ENCODE assay signal across 19 cellular contexts in genomic region chr3:141148169-141148568, GRCh38.
DNase-seq lines count a peak whose midpoint lies in the region; TF ChIP-seq lines count a peak whose summit lies in the region.
"Had no signal": no experiment of that assay in that cellular context is flagged by ENCODE, and none has a peak within 500 bp of the region (broad histone marks: within the 10 kb centered on the region; RNA-seq: fewer than 3 reads in every experiment).

No MANE protein-coding gene starts in this region.

- H3K27ac Mint-ChIP-seq in neural crest cell (ENCODE audit: unreplicated experiment): peak overlapping the region; percentile 3
- H3K27ac Mint-ChIP-seq: CD4-positive, alpha-beta memory T cell; GM23338; H9 had no signal

- no peaks in the 10 kb centered on the region for H3F3A ChIP-seq in smooth muscle cell (ENCODE audit: low read depth)

- TF ChIP-seq POLR2A in esophagus muscularis mucosa (IDR thresholded peaks at IDR 0.05; ENCODE audit: low read depth) (no peak), uterus (IDR thresholded peaks at IDR 0.05) (no peak)

- H3K36me3 Mint-ChIP-seq in neural crest cell (ENCODE audit: low read depth): peaks cover 6% of the 10 kb centered on the region
- H3K36me3 Mint-ChIP-seq: CD4-positive, alpha-beta memory T cell had no signal

- no peaks in the 10 kb centered on the region for H3K27me3 Mint-ChIP-seq in neural crest cell (ENCODE audit: low read depth)

- H3K4me1 Mint-ChIP-seq in neural crest cell: peaks cover 23% of the 10 kb centered on the region
- H3K4me1 Mint-ChIP-seq: CD4-positive, alpha-beta memory T cell had no signal

- H3K9me3 ChIP-seq in esophagus muscularis mucosa (no peaks in the 10 kb centered on the region), smooth muscle cell (replicated peaks; ENCODE audit: low read depth) (no peaks in the 10 kb centered on the region), uterus (no peaks in the 10 kb centered on the region)
- H3K9me3 ChIP-seq: A549, BE2C had no signal

- H3K27ac ChIP-seq in C4-2B (0 out of 2 replicates have a peak overlapping the region, but pooled peaks have one; percentile 0), esophagus muscularis mucosa (replicated peaks in 1 of 4) (no peak overlapping the region), smooth muscle cell (ENCODE audit: low read depth) (peak overlapping the region; percentile 57), uterus (no peak overlapping the region)
- H3K27ac ChIP-seq: A549; BLaER1 treated with 17β-estradiol and CSF1 and Interleukin-3, amounts not matched to agents 10 nM and 100 nM had no signal

- no peak overlapping the region for H3K4me3 ChIP-seq in esophagus muscularis mucosa
- H3K4me3 ChIP-seq in smooth muscle cell: no peak overlapping the region
- no peak overlapping the region for H3K4me3 ChIP-seq in uterus
- H3K4me3 ChIP-seq: A549; BLaER1 treated with 17β-estradiol and CSF1 and Interleukin-3, amounts not matched to agents 10 nM and 100 nM; GM23338 had no signal

- no peak for TF ChIP-seq EP300 in esophagus muscularis mucosa (IDR thresholded peaks at IDR 0.05)

- H3K4me2 ChIP-seq in smooth muscle cell: no peak overlapping the region
- H3K4me2 ChIP-seq: A549; BLaER1 treated with 17β-estradiol and CSF1 and Interleukin-3, amounts not matched to agents 10 nM and 100 nM; GM23338 had no signal

- H3K9ac ChIP-seq in smooth muscle cell (ENCODE audit: low read depth): no peak overlapping the region
- H3K9ac ChIP-seq: BLaER1 treated with 17β-estradiol and CSF1 and Interleukin-3, amounts not matched to agents 10 nM and 100 nM had no signal

- H3K27me3 ChIP-seq in esophagus muscularis mucosa: no peaks in the 10 kb centered on the region
- no peaks in the 10 kb centered on the region for H3K27me3 ChIP-seq in smooth muscle cell (ENCODE audit: low read depth)
- no peaks in the 10 kb centered on the region for H3K27me3 ChIP-seq in uterus
- H3K27me3 ChIP-seq: BE2C; BLaER1 treated with 17β-estradiol and CSF1 and Interleukin-3, amounts not matched to agents 10 nM and 100 nM had no signal

- H4K20me1 ChIP-seq in smooth muscle cell (ENCODE audit: low read depth): no peaks in the 10 kb centered on the region
- H4K20me1 ChIP-seq: BLaER1 treated with 17β-estradiol and CSF1 and Interleukin-3, amounts not matched to agents 10 nM and 100 nM had no signal

- intact Hi-C loops in esophagus muscularis mucosa (cut with DNase I) (no loop called here), uterus (cut with DNase I; ENCODE audit: low total_unique reads) (no loop called here)

- no peak overlapping the region for H2AFZ ChIP-seq in smooth muscle cell (ENCODE audit: low read depth)
- H2AFZ ChIP-seq: GM23338 had no signal

- H3K9me3 Mint-ChIP-seq in neural crest cell: peaks cover 5% of the 10 kb centered on the region

- DNase-seq in esophagus muscularis mucosa (ENCODE audit: extremely low spot score) (peak; percentile 75), neural crest cell (ENCODE audit: low read depth, low spot score) (no peak), smooth muscle cell (lab: John Stamatoyannopoulos, UW; ENCODE audit: unreplicated experiment) (no peak), uterus (no peak)
- no peak for DNase-seq in effector CD4-positive, alpha-beta T cell
- DNase-seq in activated CD8-positive, alpha-beta memory T cell treated with anti-CD3 and anti-CD28 coated beads, Interleukin-2, amount 50 U/mL, for 4 hours: no peak
- DNase-seq: 8988T; ACHN; AML-193; BE2C; CD4-positive, alpha-beta memory T cell; COR-L47; DMS79 treated with DMSO at 0.1 percent for 48 hours; GF-D8; H9 had no signal

- H3K4me1 ChIP-seq in esophagus muscularis mucosa (no peaks in the 10 kb centered on the region), smooth muscle cell (ENCODE audit: low read depth) (no peaks in the 10 kb centered on the region), uterus (no peaks in the 10 kb centered on the region)
- H3K4me1 ChIP-seq: A549; BE2C; BLaER1 treated with 17β-estradiol and CSF1 and Interleukin-3, amounts not matched to agents 10 nM and 100 nM had no signal

- H3K36me3 ChIP-seq in esophagus muscularis mucosa: no peaks in the 10 kb centered on the region
- no peaks in the 10 kb centered on the region for H3K36me3 ChIP-seq in smooth muscle cell (ENCODE audit: low read depth)
- no peaks in the 10 kb centered on the region for H3K36me3 ChIP-seq in uterus
- H3K36me3 ChIP-seq: BLaER1 treated with 17β-estradiol and CSF1 and Interleukin-3, amounts not matched to agents 10 nM and 100 nM had no signal

- WGBS in esophagus muscularis mucosa: 91% methylated on average over 6 of the region's 6 CpGs
- WGBS in smooth muscle cell (ENCODE audit: low lambda C conversion rate): 85% methylated on average over 6 of the region's 6 CpGs

- no peaks in the 10 kb centered on the region for H3K79me2 ChIP-seq in smooth muscle cell (ENCODE audit: low read depth)

- no peak overlapping the region for H3K4me3 Mint-ChIP-seq in neural crest cell
- H3K4me3 Mint-ChIP-seq: CD4-positive, alpha-beta memory T cell; GM23338; H9 had no signal

- no peak for TF ChIP-seq CTCF in C4-2B (conservative IDR thresholded peaks at IDR 0.05)
- no peak for TF ChIP-seq CTCF in esophagus muscularis mucosa (IDR thresholded peaks at IDR 0.05)
- no peak for TF ChIP-seq CTCF in neural crest cell (conservative IDR thresholded peaks at IDR 0.05)
- TF ChIP-seq CTCF in smooth muscle cell (IDR thresholded peaks at IDR 0.05; ENCODE audit: borderline replicate concordance, insufficient read depth, poor library complexity, severe bottlenecking): no peak
- TF ChIP-seq CTCF in uterus (IDR thresholded peaks at IDR 0.05): no peak

Comparison
In these comparisons a context has a peak if more than half of its experiments do, and no peak if none do; other contexts are left out.
1. H3K27ac ChIP-seq: peak in C4-2B (single experiment) and smooth muscle cell (single experiment); none in esophagus muscularis mucosa (0 of 4) and uterus (0 of 2).